ENCODE assay signal across 7 cellular contexts in genomic region chr15:44662478-44663409, GRCh38.
DNase-seq lines count a peak whose midpoint lies in the region; ATAC-seq and FAIRE-seq lines count a peak whose summit lies in the region.

No MANE protein-coding gene starts in this region.

- DNase-seq in GM18507 (ENCODE audit: extremely low spot score, insufficient read length, low read depth): no peak
- DNase-seq in NCI-H2081 (lab: John Stamatoyannopoulos, UW): peak; percentile 60 to 70
- DNase-seq in activated CD4-positive, CD25-positive, alpha-beta regulatory T cell (lab: John Stamatoyannopoulos, UW): peak; percentile 51 to 77 (median 63)
- peak; percentile 86 for DNase-seq in central memory CD4-positive, alpha-beta T cell
- peak; percentile 81 for DNase-seq in stimulated activated CD4-positive, alpha-beta T cell treated with anti-CD3 and anti-CD28 coated beads, Interleukin-2, amount 100 ng/mL, for 24 hours

- ATAC-seq in HG02884 (IDR thresholded peaks at IDR 0.05; ENCODE audit: unreplicated experiment): peak; percentile 49

- no peaks in the 10 kb centered on the region for H3K27me3 ChIP-seq in layer of hippocampus (ENCODE audit: control insufficient read depth, insufficient read depth, low read length)

- peak; percentile 87 for FAIRE-seq in GM18507 (lab: Jason Lieb, UNC)

- peak overlapping the region; percentile 90 for H3K27ac ChIP-seq in layer of hippocampus (ENCODE audit: low read depth, low read length)
